ENCODE assay signal across 23 cellular contexts in genomic region chr18:35085450-35086032, GRCh38. TPM values are rescaled to one million over a fixed set of nuclear protein-coding genes. Genes with fewer than 3 reads are reported as not detected.
DNase-seq lines count a peak whose midpoint lies in the region; ATAC-seq and TF ChIP-seq lines count a peak whose summit lies in the region.
"Had no signal": no experiment of that assay in that cellular context is flagged by ENCODE, and none has a peak within 500 bp of the region (broad histone marks: within the 10 kb centered on the region; RNA-seq: fewer than 3 reads in every experiment).

No MANE protein-coding gene starts in this region.

- H3K36me3 ChIP-seq in skeletal muscle tissue (ENCODE audit: control insufficient read depth in 3 of 3, insufficient read depth in 3 of 3, low read length in 3 of 3) (no peaks in the 10 kb centered on the region), HAP-1 (replicated peaks) (no peaks in the 10 kb centered on the region)
- H3K36me3 ChIP-seq: brain microvascular endothelial cell, ovary, sigmoid colon, transverse colon had no signal

- no peaks in the 10 kb centered on the region for H3K9me3 ChIP-seq in skeletal muscle tissue (ENCODE audit: control insufficient read depth in 3 of 3, low read length in 3 of 3)
- H3K9me3 ChIP-seq in HAP-1 = no peaks in the 10 kb centered on the region
- H3K9me3 ChIP-seq: ovary, sigmoid colon, transverse colon had no signal

- in situ Hi-C loops in HAP-1 (cut with MboI; ENCODE audit: low sequenced_read_pairs) = no loop called here

- H3K4me3 ChIP-seq in skeletal muscle tissue (ENCODE audit: low read length in 3 of 3) (no peak overlapping the region), HAP-1 (no peak overlapping the region)
- H3K4me3 ChIP-seq: coronary artery, ovary, sigmoid colon, transverse colon had no signal

- H3K27ac ChIP-seq in VCaP = peak overlapping the region; percentile 60
- H3K27ac ChIP-seq in skeletal muscle tissue (ENCODE audit: low read depth, low read length) = peak overlapping the region; percentile 76
- H3K27ac ChIP-seq: brain microvascular endothelial cell, ovary, sigmoid colon, transverse colon had no signal

- H3K4me1 ChIP-seq in skeletal muscle tissue (ENCODE audit: control insufficient read depth in 3 of 3, insufficient read depth in 3 of 3, low read length in 3 of 3) = peaks cover 19 to 31% (median 29%) of the 10 kb centered on the region in 3 donors
- no peaks in the 10 kb centered on the region; the same call in 1 of the 2 replicates for H3K4me1 ChIP-seq in HAP-1

- DNase-seq in Right ventricle myocardium superior = no peak
- peak; percentile 45 for DNase-seq in kidney tubule cell (ENCODE audit: low spot score)
- no peak for DNase-seq in NK-92 (lab: John Stamatoyannopoulos, UW; ENCODE audit: unreplicated experiment)
- no peak for DNase-seq in HAP-1 (ENCODE audit: low spot score in 2 of 2)
- DNase-seq in GM20000 (ENCODE audit: low spot score) = no peak
- DNase-seq: activated CD4-positive, alpha-beta memory T cell treated with anti-CD3 and anti-CD28 coated beads, Interleukin-2, amount 10 ng/mL, durations not matched to agents 7 days and 5 days; activated effector memory CD4-positive, alpha-beta T cell treated with Interleukin-2 at 50 U/mL for 16 hours; activated naive CD8-positive, alpha-beta T cell treated with anti-CD3 and anti-CD28 coated beads, Interleukin-2, amount 50 U/mL, for 24 hours; brain microvascular endothelial cell; endodermal cell; midbrain; naive thymus-derived CD8-positive, alpha-beta T cell; NCI-H1092; NCI-H187 treated with DMSO at 0.1 percent for 48 hours; NCI-H2227 treated with DMSO at 0.1 percent for 48 hours; NCI-H748 treated with DMSO at 0.1 percent for 48 hours; ovary; sigmoid colon; stimulated activated naive CD8-positive, alpha-beta T cell treated with anti-CD3 and anti-CD28 coated beads, Interleukin-15, amount 100 ng/mL, for 72 hours; transverse colon had no signal

- TF ChIP-seq CTCF in VCaP (conservative IDR thresholded peaks at IDR 0.05) (no peak), GM20000 (IDR thresholded peaks at IDR 0.05; ENCODE audit: extremely low read depth, missing control alignments) (no peak)

- no peak overlapping the region for H3K9ac ChIP-seq in skeletal muscle tissue (ENCODE audit: low read depth in 1 of 3, low read length in 3 of 3)

- H3K27me3 ChIP-seq in skeletal muscle tissue (ENCODE audit: control insufficient read depth in 3 of 3, insufficient read depth in 3 of 3, low read length in 3 of 3) (no peaks in the 10 kb centered on the region), HAP-1 (ENCODE audit: low read depth) (no peaks in the 10 kb centered on the region)
- H3K27me3 ChIP-seq: brain microvascular endothelial cell, ovary, sigmoid colon, transverse colon had no signal

- intact Hi-C loops in Right ventricle myocardium superior (cut with DNase I) = no loop called here

- peak; percentile 36 for ATAC-seq in Right ventricle myocardium superior (ENCODE audit: poor library complexity)
- ATAC-seq: activated naive CD8-positive, alpha-beta T cell treated with anti-CD3 and anti-CD28 coated beads, Interleukin-2, amount 50 U/mL, for 24 hours; naive thymus-derived CD8-positive, alpha-beta T cell; stimulated activated naive CD8-positive, alpha-beta T cell treated with anti-CD3 and anti-CD28 coated beads, Interleukin-15, amount 100 ng/mL, for 72 hours had no signal

RNA-seq across cellular contexts. Expression of gene MAPRE2, which starts 44.3 kb away (rescaled TPM):
- total RNA-seq in Right ventricle myocardium superior (101 TPM), skeletal muscle tissue (9.4 TPM)
